12 cellular contexts compared by ENCODE assay signal in the genomic region with DNA sequence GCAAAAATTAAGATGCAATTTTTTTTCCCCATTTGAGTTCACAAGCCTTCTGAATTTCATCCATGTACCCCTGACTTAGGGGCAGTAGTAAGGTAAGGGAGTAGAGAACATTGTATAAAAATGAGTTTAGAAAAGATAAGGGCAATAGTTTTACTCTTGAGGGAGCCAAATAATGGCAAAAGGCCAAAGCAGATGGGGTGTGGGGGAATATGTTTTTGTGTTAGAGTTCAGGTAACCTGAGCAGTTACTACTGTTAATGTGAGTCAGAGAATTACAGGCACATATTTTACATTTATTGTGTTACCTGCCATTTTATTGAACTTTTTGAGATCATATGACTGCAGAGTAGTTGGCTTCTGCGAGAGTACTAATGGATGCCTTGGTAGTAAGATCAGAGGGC. TPM values are rescaled to one million over a fixed set of nuclear protein-coding genes. Genes with fewer than 3 reads are reported as not detected.
A peak's percentile ranks its signal among the peaks of the same experiment; 100 is the strongest.
DNase-seq lines count a peak whose midpoint lies in the region; ATAC-seq and TF ChIP-seq lines count a peak whose summit lies in the region.
"Had no signal": no experiment of that assay in that cellular context is flagged by ENCODE, and none has a peak within 500 bp of the region (broad histone marks: within the 10 kb centered on the region; RNA-seq: fewer than 3 reads in every experiment).

No MANE protein-coding gene starts in this region.

- ATAC-seq in activated CD8-positive, alpha-beta memory T cell treated with anti-CD3 and anti-CD28 coated beads, Interleukin-2, amount 10 ng/mL, durations not matched to agents 7 days and 5 days, result no peak
- ATAC-seq in GM21360 (IDR thresholded peaks at IDR 0.05; ENCODE audit: unreplicated experiment), result no peak
- ATAC-seq: left lobe of liver had no signal

- TF ChIP-seq POLR2A in NB4 (IDR thresholded peaks at IDR 0.05; ENCODE audit: extremely low read depth, insufficient read length), result no peak

- peak overlapping the region; percentile 56 for H3K4me3 Mint-ChIP-seq in activated CD8-positive, alpha-beta memory T cell treated with anti-CD3 and anti-CD28 coated beads, Interleukin-2, amount 10 ng/mL, durations not matched to agents 7 days and 5 days
- no peak overlapping the region for H3K4me3 Mint-ChIP-seq in activated naive CD8-positive, alpha-beta T cell treated with anti-CD3 and anti-CD28 coated beads for 36 hours

- H3K4me3 ChIP-seq in NB4 (ENCODE audit: low read depth, low read length), result peak overlapping the region; percentile 95

- CTCF ChIA-PET in activated CD8-positive, alpha-beta memory T cell treated with anti-CD3 and anti-CD28 coated beads, Interleukin-2, amount 10 ng/mL, durations not matched to agents 7 days and 5 days (lab: Charles Lee), result interaction anchor here (0.9 kb wide), 1 partner anchor 393 kb away, joined by 3 read pairs; a partner anchor contains a TSS

- H3K9me3 Mint-ChIP-seq in activated CD8-positive, alpha-beta memory T cell treated with anti-CD3 and anti-CD28 coated beads, Interleukin-2, amount 10 ng/mL, durations not matched to agents 7 days and 5 days (ENCODE audit: low read depth), result no peaks in the 10 kb centered on the region
- no peaks in the 10 kb centered on the region for H3K9me3 Mint-ChIP-seq in activated naive CD8-positive, alpha-beta T cell treated with anti-CD3 and anti-CD28 coated beads for 36 hours

- no peak for DNase-seq in activated CD8-positive, alpha-beta memory T cell treated with anti-CD3 and anti-CD28 coated beads, Interleukin-2, amount 10 ng/mL, durations not matched to agents 7 days and 5 days
- DNase-seq in activated CD8-positive, alpha-beta memory T cell treated with anti-CD3 and anti-CD28 coated beads for 24 hours, result no peak
- DNase-seq in NB4 (ENCODE audit: low read depth) (no peak), renal cortical epithelial cell (ENCODE audit: low read depth) (peak; percentile 19), germinal center (ENCODE audit: low spot score) (no peak), NCI-H1930 (lab: John Stamatoyannopoulos, UW) (no peak)
- no peak for DNase-seq in activated naive CD8-positive, alpha-beta T cell treated with anti-CD3 and anti-CD28 coated beads for 36 hours
- DNase-seq: NCI-H187 treated with DMSO at 0.1 percent for 48 hours, SHP77 had no signal

- no peak for TF ChIP-seq CTCF in NB4 (IDR thresholded peaks at IDR 0.05; ENCODE audit: low read depth, low read length)

- peaks cover 20% of the 10 kb centered on the region for H3K36me3 Mint-ChIP-seq in activated CD8-positive, alpha-beta memory T cell treated with anti-CD3 and anti-CD28 coated beads, Interleukin-2, amount 10 ng/mL, durations not matched to agents 7 days and 5 days
- peaks cover 44% of the 10 kb centered on the region for H3K36me3 Mint-ChIP-seq in activated naive CD8-positive, alpha-beta T cell treated with anti-CD3 and anti-CD28 coated beads for 36 hours

- peak overlapping the region; percentile 63 for H3K27ac Mint-ChIP-seq in activated CD8-positive, alpha-beta memory T cell treated with anti-CD3 and anti-CD28 coated beads, Interleukin-2, amount 10 ng/mL, durations not matched to agents 7 days and 5 days
- peak overlapping the region; percentile 54 for H3K27ac Mint-ChIP-seq in activated naive CD8-positive, alpha-beta T cell treated with anti-CD3 and anti-CD28 coated beads for 36 hours
- H3K27ac Mint-ChIP-seq: progenitor cell of endocrine pancreas had no signal

- no peaks in the 10 kb centered on the region for H3K27me3 Mint-ChIP-seq in activated CD8-positive, alpha-beta memory T cell treated with anti-CD3 and anti-CD28 coated beads, Interleukin-2, amount 10 ng/mL, durations not matched to agents 7 days and 5 days
- no peaks in the 10 kb centered on the region for H3K27me3 Mint-ChIP-seq in activated naive CD8-positive, alpha-beta T cell treated with anti-CD3 and anti-CD28 coated beads for 36 hours
- H3K27me3 Mint-ChIP-seq: progenitor cell of endocrine pancreas had no signal

- peaks cover 57% of the 10 kb centered on the region for H3K4me1 Mint-ChIP-seq in activated CD8-positive, alpha-beta memory T cell treated with anti-CD3 and anti-CD28 coated beads, Interleukin-2, amount 10 ng/mL, durations not matched to agents 7 days and 5 days
- peaks cover 45% of the 10 kb centered on the region for H3K4me1 Mint-ChIP-seq in activated naive CD8-positive, alpha-beta T cell treated with anti-CD3 and anti-CD28 coated beads for 36 hours

RNA-seq across cellular contexts. Expression of a gene that starts 3.1 kb away (rescaled TPM):
- 100 to 1,000 TPM in 1 of 2 experiments, 10 to 100 TPM in 1; 50.1 to 102 TPM for total RNA-seq in activated CD8-positive, alpha-beta memory T cell treated with anti-CD3 and anti-CD28 coated beads, Interleukin-2, amount 10 ng/mL, durations not matched to agents 7 days and 5 days
- 10 to 100 TPM; 85.3 to 86.7 TPM for total RNA-seq in activated naive CD8-positive, alpha-beta T cell treated with anti-CD3 and anti-CD28 coated beads for 36 hours
- 18.6 and 29.6 TPM in 2 replicates for total RNA-seq in renal cortical epithelial cell

RNA-seq across cellular contexts. Expression of a gene that starts 54.4 kb away (rescaled TPM):
- total RNA-seq in activated CD8-positive, alpha-beta memory T cell treated with anti-CD3 and anti-CD28 coated beads, Interleukin-2, amount 10 ng/mL, durations not matched to agents 7 days and 5 days, result 10 to 100 TPM; 37.3 to 44.9 TPM
- total RNA-seq in activated naive CD8-positive, alpha-beta T cell treated with anti-CD3 and anti-CD28 coated beads for 36 hours, result 10 to 100 TPM; 52.9 to 57.0 TPM
- 27.5 and 77.1 TPM in 2 replicates for total RNA-seq in renal cortical epithelial cell
